In genomic region chr3:50236484-50237132, GRCh38 we compare ENCODE assay signal across 1 cellular context.
TF ChIP-seq lines count a peak whose summit lies in the region.

No MANE protein-coding gene starts in this region.

TF ChIP-seq in HepG2, 621 proteins besides CTCF, POLR2A, EP300 and RAD21:
- TF ChIP-seq ZNF350 (CRISPR knock-in tag; IDR thresholded peaks at IDR 0.05; ENCODE audit: borderline replicate concordance, low read depth) (no peak), ZNF530 (CRISPR knock-in tag; IDR thresholded peaks at IDR 0.05; ENCODE audit: low read depth) (0 out of 2 replicates have a peak, but pooled peaks have one; percentile 21), ARNT (IDR thresholded peaks at IDR 0.05) (no peak), ZNF263 (CRISPR knock-in tag; IDR thresholded peaks at IDR 0.05) (0 out of 2 replicates have a peak, but pooled peaks have one; percentile 39), ZNF720 (CRISPR knock-in tag; IDR thresholded peaks at IDR 0.05) (no peak), PITX1 (CRISPR knock-in tag; IDR thresholded peaks at IDR 0.05) (0 out of 2 replicates have a peak, but pooled peaks have one; percentile 26), ZFP82 (CRISPR knock-in tag; IDR thresholded peaks at IDR 0.05; ENCODE audit: borderline replicate concordance) (0 out of 2 replicates have a peak, but pooled peaks have one; percentile 3), HDAC1 (CRISPR knock-in tag; IDR thresholded peaks at IDR 0.05) (peak; percentile 6; the same call in 1 of the 2 replicates), ZNF317 (CRISPR knock-in tag; IDR thresholded peaks at IDR 0.05) (no peak), ZNF75D (CRISPR knock-in tag; IDR thresholded peaks at IDR 0.05; ENCODE audit: borderline replicate concordance) (no peak), IRX3 (CRISPR knock-in tag; IDR thresholded peaks at IDR 0.05; ENCODE audit: borderline replicate concordance, low read depth) (no peak), BHLHE40 (IDR thresholded peaks at IDR 0.05; ENCODE audit: low read length) (no peak), ESRRA (CRISPR knock-in tag; IDR thresholded peaks at IDR 0.05; ENCODE audit: low read depth) (0 out of 2 replicates have a peak, but pooled peaks have one; percentile 2)
